Comparison of ENCODE assay signal across 1 cellular context in genomic region chr16:88052661-88053060, GRCh38.
TF ChIP-seq lines count a peak whose summit lies in the region.

No MANE protein-coding gene starts in this region.

TF ChIP-seq in HepG2, 621 proteins besides CTCF, POLR2A, EP300 and RAD21 (continued from another document):
- TF ChIP-seq ZBTB40 (IDR thresholded peaks at IDR 0.05) (peak; percentile 20; the same call in 1 of the 2 replicates), ZBTB40 (CRISPR knock-in tag; IDR thresholded peaks at IDR 0.05) (no peak), NR0B2 (CRISPR knock-in tag; IDR thresholded peaks at IDR 0.05) (no peak), ZBTB3 (CRISPR knock-in tag; IDR thresholded peaks at IDR 0.05; ENCODE audit: borderline replicate concordance, low read depth) (no peak), NR2F2 (IDR thresholded peaks at IDR 0.05; ENCODE audit: borderline replicate concordance, low read depth) (no peak), JUNB (CRISPR knock-in tag; IDR thresholded peaks at IDR 0.05; ENCODE audit: borderline replicate concordance) (0 out of 2 replicates have a peak, but pooled peaks have one; percentile 35), FOXK2 (IDR thresholded peaks at IDR 0.05) (peak; percentile 41; the same call in 1 of the 2 replicates), HDAC1 (CRISPR knock-in tag; IDR thresholded peaks at IDR 0.05) (no peak), UBTF (CRISPR knock-in tag; IDR thresholded peaks at IDR 0.05) (no peak), SOX6 (IDR thresholded peaks at IDR 0.05) (0 out of 2 replicates have a peak, but pooled peaks have one; percentile 38), SOX6 (CRISPR knock-in tag; IDR thresholded peaks at IDR 0.05) (no peak), ZNF839 (CRISPR knock-in tag; IDR thresholded peaks at IDR 0.05; ENCODE audit: borderline replicate concordance) (no peak), ZNF710 (CRISPR knock-in tag; IDR thresholded peaks at IDR 0.05; ENCODE audit: borderline replicate concordance) (no peak), IKZF1 (IDR thresholded peaks at IDR 0.05) (peak; percentile 46; the same call in 1 of the 2 replicates)
